ENCODE assay signal across 8 cellular contexts in genomic region chr10:95374597-95375209, GRCh38.
DNase-seq lines count a peak whose midpoint lies in the region; ATAC-seq and TF ChIP-seq lines count a peak whose summit lies in the region.

No MANE protein-coding gene starts in this region.

- no peak for TF ChIP-seq POLR2A in thyroid gland (IDR thresholded peaks at IDR 0.05)

- POLR2A ChIA-PET in activated CD8-positive, alpha-beta T cell treated with anti-CD3 and anti-CD28 coated beads for 36 hours (lab: Charles Lee): no interaction called here

- no TSS peak for BruUV-seq in Calu3 (replicated peaks; lab: Mats Ljungman, UMichigan)

- intact Hi-C loops in Calu3 (cut with micrococcal nuclease; ENCODE audit: unreplicated experiment): loop anchor here (1.0 to 5.0 kb wide), 2 partner anchors 58 to 227 kb away; no protein-coding TSS in a partner anchor
- intact Hi-C loops in activated CD8-positive, alpha-beta T cell treated with anti-CD3 and anti-CD28 coated beads for 36 hours (cut with micrococcal nuclease): loop anchor here (10.0 kb wide), 1 partner anchor 70 kb away; no protein-coding TSS in a partner anchor
- intact Hi-C loops in thyroid gland (cut with DNase I): loop anchor here (5.0 to 10.0 kb wide), 2 partner anchors 50 to 228 kb away; no protein-coding TSS in a partner anchor

- H3K27ac Mint-ChIP-seq in Calu3 (ENCODE audit: unreplicated experiment) (no peak overlapping the region), nephron (no peak overlapping the region)
- no peak overlapping the region for H3K27ac Mint-ChIP-seq in activated CD8-positive, alpha-beta T cell treated with anti-CD3 and anti-CD28 coated beads for 36 hours

- H3K4me2 ChIP-seq in fibroblast of lung (ENCODE audit: extremely low read depth, insufficient read depth, low read length): no peak overlapping the region

- no peaks in the 10 kb centered on the region for H4K20me1 ChIP-seq in fibroblast of lung (ENCODE audit: control insufficient read depth, extremely low read depth, insufficient read depth, low read length)

- peaks cover 10% of the 10 kb centered on the region for H3K27me3 ChIP-seq in fibroblast of lung (ENCODE audit: control insufficient read depth, insufficient read depth, low read length)
- no peaks in the 10 kb centered on the region for H3K27me3 ChIP-seq in thyroid gland

- H3K36me3 Mint-ChIP-seq in Calu3 (ENCODE audit: insufficient read depth, unreplicated experiment): no peaks in the 10 kb centered on the region
- H3K36me3 Mint-ChIP-seq in activated CD8-positive, alpha-beta T cell treated with anti-CD3 and anti-CD28 coated beads for 36 hours (ENCODE audit: low read depth): no peaks in the 10 kb centered on the region
- peaks cover 13% of the 10 kb centered on the region for H3K36me3 Mint-ChIP-seq in nephron (ENCODE audit: low read depth)

- H3K4me1 Mint-ChIP-seq in Calu3 (ENCODE audit: low read depth, unreplicated experiment) (no peaks in the 10 kb centered on the region), nephron (no peaks in the 10 kb centered on the region)
- no peaks in the 10 kb centered on the region for H3K4me1 Mint-ChIP-seq in activated CD8-positive, alpha-beta T cell treated with anti-CD3 and anti-CD28 coated beads for 36 hours (ENCODE audit: low read depth)

- TF ChIP-seq CTCF in Calu3 (IDR thresholded peaks at IDR 0.05; ENCODE audit: unreplicated experiment) (peak; percentile 55), fibroblast of lung (conservative IDR thresholded peaks at IDR 0.05 in 1 of 2, IDR thresholded peaks at IDR 0.05 in 1 of 2; ENCODE audit: low read depth in 1 of 2, low read length in 2 of 2) (peak; percentile 75 to 98), nephron (IDR thresholded peaks at IDR 0.05; ENCODE audit: unreplicated experiment in 3 of 3) (peak; percentile 78 to 89 (median 80)), thyroid gland (IDR thresholded peaks at IDR 0.05) (peak; percentile 72 to 95 (median 85))
- TF ChIP-seq CTCF in activated CD8-positive, alpha-beta T cell treated with anti-CD3 and anti-CD28 coated beads for 36 hours (IDR thresholded peaks at IDR 0.05): peak; percentile 78

- no peaks in the 10 kb centered on the region for H3K79me2 ChIP-seq in fibroblast of lung (ENCODE audit: control insufficient read depth, insufficient read depth, low read length)

- H3K36me3 ChIP-seq in fibroblast of lung (ENCODE audit: control insufficient read depth, insufficient read depth, low read length) (no peaks in the 10 kb centered on the region), thyroid gland (no peaks in the 10 kb centered on the region)

- ATAC-seq in GM19395 (IDR thresholded peaks at IDR 0.05; ENCODE audit: unreplicated experiment): peak; percentile 96
- peak; percentile 84 for ATAC-seq in HG03558 (IDR thresholded peaks at IDR 0.05; ENCODE audit: extremely low read depth, unreplicated experiment)
- ATAC-seq in activated CD8-positive, alpha-beta T cell treated with anti-CD3 and anti-CD28 coated beads for 36 hours: peak; percentile 97

- H3K9ac ChIP-seq in fibroblast of lung (ENCODE audit: insufficient read depth, low read length): no peak overlapping the region

- H3K27ac ChIP-seq in fibroblast of lung (ENCODE audit: insufficient read depth, low read length) (no peak overlapping the region), thyroid gland (no peak overlapping the region)

- H3K4me1 ChIP-seq in fibroblast of lung (ENCODE audit: control insufficient read depth, extremely low read depth, insufficient read depth, low read length) (no peaks in the 10 kb centered on the region), thyroid gland (peaks cover 0 to 8% of the 10 kb centered on the region in 2 donors)

- CTCF ChIA-PET in Calu3 (lab: Charles Lee): interaction anchor here (0.6 to 1.6 kb wide), 7 partner anchors 10 to 227 kb away, joined by 3 to 13 read pairs (median 3); no protein-coding TSS in a partner anchor
- CTCF ChIA-PET in activated CD8-positive, alpha-beta T cell treated with anti-CD3 and anti-CD28 coated beads for 36 hours (lab: Charles Lee): interaction anchor here (0.6 to 4.8 kb wide), 37 partner anchors 9 to 467 kb away, joined by 3 to 61 read pairs (median 5); no protein-coding TSS in a partner anchor

- WGBS in thyroid gland, 2 donors: 11 to 13% methylated on average over 5 of the region's 5 CpGs

- DNase-seq in Calu3: peak; percentile 73
- peak; percentile 58 for DNase-seq in NCI-H748 (lab: John Stamatoyannopoulos, UW; ENCODE audit: unreplicated experiment)
- peak; percentile 75 for DNase-seq in activated CD8-positive, alpha-beta T cell treated with anti-CD3 and anti-CD28 coated beads for 36 hours
- peak; percentile 64 to 78 for DNase-seq in fibroblast of lung (ENCODE audit: low read depth in 2 of 2)
- peak; percentile 65 to 82 for DNase-seq in thyroid gland

- H3K4me3 Mint-ChIP-seq in Calu3 (ENCODE audit: low read depth, unreplicated experiment): no peak overlapping the region
- no peak overlapping the region for H3K4me3 Mint-ChIP-seq in activated CD8-positive, alpha-beta T cell treated with anti-CD3 and anti-CD28 coated beads for 36 hours
- no peak overlapping the region for H3K4me3 Mint-ChIP-seq in nephron

- H3K9me3 Mint-ChIP-seq in Calu3 (ENCODE audit: low read depth, unreplicated experiment) (no peaks in the 10 kb centered on the region), nephron (no peaks in the 10 kb centered on the region)
- H3K9me3 Mint-ChIP-seq in activated CD8-positive, alpha-beta T cell treated with anti-CD3 and anti-CD28 coated beads for 36 hours: peaks cover 1% of the 10 kb centered on the region

- H3K27me3 Mint-ChIP-seq in Calu3 (ENCODE audit: unreplicated experiment): peaks cover 22% of the 10 kb centered on the region
- H3K27me3 Mint-ChIP-seq in activated CD8-positive, alpha-beta T cell treated with anti-CD3 and anti-CD28 coated beads for 36 hours: peaks cover 10% of the 10 kb centered on the region
- no peaks in the 10 kb centered on the region for H3K27me3 Mint-ChIP-seq in nephron (ENCODE audit: low read depth)

- no peak overlapping the region for H2AFZ ChIP-seq in fibroblast of lung (ENCODE audit: low read length)

- H3K4me3 ChIP-seq in fibroblast of lung (replicated peaks in 1 of 4; ENCODE audit: control extremely low read depth in 1 of 4, insufficient read depth in 1 of 4, low read depth in 3 of 4, low read length in 4 of 4) (no peak overlapping the region), thyroid gland (replicated peaks in 1 of 3) (no peak overlapping the region)

- H3K9me3 ChIP-seq in fibroblast of lung (ENCODE audit: control insufficient read depth, insufficient read depth, low read depth, low read length) (no peaks in the 10 kb centered on the region), thyroid gland (no peaks in the 10 kb centered on the region)
